9 cellular contexts compared by ENCODE assay signal in the genomic region with DNA sequence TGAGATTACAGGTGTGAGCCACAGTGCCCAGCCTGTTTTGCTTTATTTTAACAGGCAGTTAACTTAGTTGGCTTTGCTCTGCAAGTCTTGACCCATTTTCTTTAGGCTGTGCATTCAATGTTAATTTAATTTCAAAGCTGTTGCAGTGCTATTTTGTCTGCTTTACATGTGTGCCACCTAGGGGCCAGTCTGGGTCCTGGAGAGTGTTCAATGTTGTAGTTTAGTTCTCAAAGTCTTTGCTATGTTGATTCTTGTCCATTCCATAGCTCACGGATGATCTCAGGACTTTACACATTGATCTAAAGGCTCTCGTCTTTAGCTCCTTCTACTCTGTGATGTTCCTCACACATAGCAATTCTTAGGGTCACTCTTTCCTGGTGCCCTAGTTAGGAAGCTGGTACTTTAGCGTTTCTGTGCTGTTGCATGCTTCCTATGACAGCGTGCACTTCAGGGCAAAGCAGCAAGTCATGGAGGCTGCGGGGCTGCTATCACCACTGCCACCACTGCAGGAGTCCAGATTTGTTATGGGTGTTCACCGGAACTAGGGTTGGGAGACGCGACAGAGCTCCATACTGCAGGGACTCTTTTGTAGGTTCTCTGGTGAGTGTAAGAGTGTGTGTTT. TPM values are rescaled to one million over a fixed set of nuclear protein-coding genes. Genes with fewer than 3 reads are reported as not detected.
DNase-seq lines count a peak whose midpoint lies in the region; ATAC-seq and TF ChIP-seq lines count a peak whose summit lies in the region.
"Had no signal": no experiment of that assay in that cellular context is flagged by ENCODE, and none has a peak within 500 bp of the region (broad histone marks: within the 10 kb centered on the region; RNA-seq: fewer than 3 reads in every experiment).

No MANE protein-coding gene starts in this region.

- peak; percentile 85 for TF ChIP-seq CTCF in foreskin keratinocyte (conservative IDR thresholded peaks at IDR 0.05)

- ATAC-seq in GM18505 (IDR thresholded peaks at IDR 0.05; ENCODE audit: unreplicated experiment) (peak; percentile 59), foreskin keratinocyte (peak; percentile 80), HG03442 (IDR thresholded peaks at IDR 0.05; ENCODE audit: unreplicated experiment) (no peak)
- peak; percentile 74 for ATAC-seq in stimulated activated effector memory CD8-positive, alpha-beta T cell treated with anti-CD3 and anti-CD28 coated beads, Interleukin-12 subunit alpha, Interleukin-12 subunit beta, amount 100 ng/mL, for 72 hours

- peak; percentile 81 for TF ChIP-seq RAD21 in Ishikawa (IDR thresholded peaks at IDR 0.05; ENCODE audit: low read depth)

- H3K27ac ChIP-seq in foreskin keratinocyte, result no peak overlapping the region

- no peak for TF ChIP-seq EP300 in Ishikawa (IDR thresholded peaks at IDR 0.05; ENCODE audit: borderline replicate concordance)

- DNase-seq in CD1c-positive myeloid dendritic cell (ENCODE audit: extremely low spot score) (peak; percentile 59), foreskin keratinocyte (peak; percentile 27 to 52), globus pallidus (ENCODE audit: low spot score) (no peak)
- DNase-seq in activated CD4-positive, alpha-beta T cell treated with anti-CD3 and anti-CD28 coated beads for 48 hours, result peak; percentile 48
- peak; percentile 7 to 62 for DNase-seq in stimulated activated effector memory CD8-positive, alpha-beta T cell treated with anti-CD3 and anti-CD28 coated beads, Interleukin-12 subunit alpha, Interleukin-12 subunit beta, amount 100 ng/mL, for 72 hours (ENCODE audit: low spot score in 2 of 2)
- DNase-seq: naive B cell had no signal

- no peaks in the 10 kb centered on the region for H3K4me1 ChIP-seq in foreskin keratinocyte

- H3K27ac Mint-ChIP-seq in stimulated activated effector memory CD8-positive, alpha-beta T cell treated with anti-CD3 and anti-CD28 coated beads, Interleukin-12 subunit alpha, Interleukin-12 subunit beta, amount 100 ng/mL, for 72 hours, result no peak overlapping the region
- H3K27ac Mint-ChIP-seq: naive B cell had no signal

- peaks cover 23% of the 10 kb centered on the region for H3K27me3 ChIP-seq in foreskin keratinocyte

- H3K9me3 Mint-ChIP-seq in stimulated activated effector memory CD8-positive, alpha-beta T cell treated with anti-CD3 and anti-CD28 coated beads, Interleukin-12 subunit alpha, Interleukin-12 subunit beta, amount 100 ng/mL, for 72 hours, result no peaks in the 10 kb centered on the region

- H3K36me3 Mint-ChIP-seq in stimulated activated effector memory CD8-positive, alpha-beta T cell treated with anti-CD3 and anti-CD28 coated beads, Interleukin-12 subunit alpha, Interleukin-12 subunit beta, amount 100 ng/mL, for 72 hours, result no peaks in the 10 kb centered on the region

- no peaks in the 10 kb centered on the region for H3K4me1 Mint-ChIP-seq in stimulated activated effector memory CD8-positive, alpha-beta T cell treated with anti-CD3 and anti-CD28 coated beads, Interleukin-12 subunit alpha, Interleukin-12 subunit beta, amount 100 ng/mL, for 72 hours
- H3K4me1 Mint-ChIP-seq: naive B cell had no signal

- no peak for TF ChIP-seq POLR2A in GM18505 (IDR thresholded peaks at IDR 0.05; ENCODE audit: borderline replicate concordance, extremely low read depth, insufficient read depth, insufficient read length)

- no peak overlapping the region for H3K4me3 Mint-ChIP-seq in stimulated activated effector memory CD8-positive, alpha-beta T cell treated with anti-CD3 and anti-CD28 coated beads, Interleukin-12 subunit alpha, Interleukin-12 subunit beta, amount 100 ng/mL, for 72 hours

TF ChIP-seq in Ishikawa, 13 proteins besides CTCF, POLR2A, EP300 and RAD21:
- no peak for TF ChIP-seq TAF1 (IDR thresholded peaks at IDR 0.05; ENCODE audit: low read depth)
- no peak for TF ChIP-seq CEBPB (IDR thresholded peaks at IDR 0.05)
- no peak for TF ChIP-seq NFIC (IDR thresholded peaks at IDR 0.05)
- TF ChIP-seq CREB1 (IDR thresholded peaks at IDR 0.05; ENCODE audit: low read depth), result no peak
- TF ChIP-seq, protein P1, sequence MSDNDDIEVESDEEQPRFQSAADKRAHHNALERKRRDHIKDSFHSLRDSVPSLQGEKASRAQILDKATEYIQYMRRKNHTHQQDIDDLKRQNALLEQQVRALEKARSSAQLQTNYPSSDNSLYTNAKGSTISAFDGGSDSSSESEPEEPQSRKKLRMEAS (IDR thresholded peaks at IDR 0.05), result no peak
- no peak for TF ChIP-seq YY1 (IDR thresholded peaks at IDR 0.05; ENCODE audit: low read depth)
- no peak for TF ChIP-seq TEAD4 (IDR thresholded peaks at IDR 0.05)
- TF ChIP-seq, protein P2, sequence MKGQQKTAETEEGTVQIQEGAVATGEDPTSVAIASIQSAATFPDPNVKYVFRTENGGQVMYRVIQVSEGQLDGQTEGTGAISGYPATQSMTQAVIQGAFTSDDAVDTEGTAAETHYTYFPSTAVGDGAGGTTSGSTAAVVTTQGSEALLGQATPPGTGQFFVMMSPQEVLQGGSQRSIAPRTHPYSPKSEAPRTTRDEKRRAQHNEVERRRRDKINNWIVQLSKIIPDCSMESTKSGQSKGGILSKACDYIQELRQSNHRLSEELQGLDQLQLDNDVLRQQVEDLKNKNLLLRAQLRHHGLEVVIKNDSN (IDR thresholded peaks at IDR 0.05), result no peak
- no peak for TF ChIP-seq TCF12 (IDR thresholded peaks at IDR 0.05; ENCODE audit: low read depth)
- no peak for TF ChIP-seq EGR1 (IDR thresholded peaks at IDR 0.05)
- TF ChIP-seq ZBTB7A (IDR thresholded peaks at IDR 0.05; ENCODE audit: low read depth), result no peak
- TF ChIP-seq, protein P3, sequence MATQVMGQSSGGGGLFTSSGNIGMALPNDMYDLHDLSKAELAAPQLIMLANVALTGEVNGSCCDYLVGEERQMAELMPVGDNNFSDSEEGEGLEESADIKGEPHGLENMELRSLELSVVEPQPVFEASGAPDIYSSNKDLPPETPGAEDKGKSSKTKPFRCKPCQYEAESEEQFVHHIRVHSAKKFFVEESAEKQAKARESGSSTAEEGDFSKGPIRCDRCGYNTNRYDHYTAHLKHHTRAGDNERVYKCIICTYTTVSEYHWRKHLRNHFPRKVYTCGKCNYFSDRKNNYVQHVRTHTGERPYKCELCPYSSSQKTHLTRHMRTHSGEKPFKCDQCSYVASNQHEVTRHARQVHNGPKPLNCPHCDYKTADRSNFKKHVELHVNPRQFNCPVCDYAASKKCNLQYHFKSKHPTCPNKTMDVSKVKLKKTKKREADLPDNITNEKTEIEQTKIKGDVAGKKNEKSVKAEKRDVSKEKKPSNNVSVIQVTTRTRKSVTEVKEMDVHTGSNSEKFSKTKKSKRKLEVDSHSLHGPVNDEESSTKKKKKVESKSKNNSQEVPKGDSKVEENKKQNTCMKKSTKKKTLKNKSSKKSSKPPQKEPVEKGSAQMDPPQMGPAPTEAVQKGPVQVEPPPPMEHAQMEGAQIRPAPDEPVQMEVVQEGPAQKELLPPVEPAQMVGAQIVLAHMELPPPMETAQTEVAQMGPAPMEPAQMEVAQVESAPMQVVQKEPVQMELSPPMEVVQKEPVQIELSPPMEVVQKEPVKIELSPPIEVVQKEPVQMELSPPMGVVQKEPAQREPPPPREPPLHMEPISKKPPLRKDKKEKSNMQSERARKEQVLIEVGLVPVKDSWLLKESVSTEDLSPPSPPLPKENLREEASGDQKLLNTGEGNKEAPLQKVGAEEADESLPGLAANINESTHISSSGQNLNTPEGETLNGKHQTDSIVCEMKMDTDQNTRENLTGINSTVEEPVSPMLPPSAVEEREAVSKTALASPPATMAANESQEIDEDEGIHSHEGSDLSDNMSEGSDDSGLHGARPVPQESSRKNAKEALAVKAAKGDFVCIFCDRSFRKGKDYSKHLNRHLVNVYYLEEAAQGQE (IDR thresholded peaks at IDR 0.05; ENCODE audit: low read depth), result no peak
- no peak for TF ChIP-seq FOXM1 (IDR thresholded peaks at IDR 0.05; ENCODE audit: borderline replicate concordance, low read depth)

RNA-seq across cellular contexts. Expression of a gene that starts 16.4 kb away (rescaled TPM):
- 0.31 and 0.71 TPM in 2 replicates for total RNA-seq in foreskin keratinocyte
- 0.22 and 0.23 TPM in 2 replicates for polyA plus RNA-seq in foreskin keratinocyte
